ENCODE assay signal across 1 cellular context in the genomic region with DNA sequence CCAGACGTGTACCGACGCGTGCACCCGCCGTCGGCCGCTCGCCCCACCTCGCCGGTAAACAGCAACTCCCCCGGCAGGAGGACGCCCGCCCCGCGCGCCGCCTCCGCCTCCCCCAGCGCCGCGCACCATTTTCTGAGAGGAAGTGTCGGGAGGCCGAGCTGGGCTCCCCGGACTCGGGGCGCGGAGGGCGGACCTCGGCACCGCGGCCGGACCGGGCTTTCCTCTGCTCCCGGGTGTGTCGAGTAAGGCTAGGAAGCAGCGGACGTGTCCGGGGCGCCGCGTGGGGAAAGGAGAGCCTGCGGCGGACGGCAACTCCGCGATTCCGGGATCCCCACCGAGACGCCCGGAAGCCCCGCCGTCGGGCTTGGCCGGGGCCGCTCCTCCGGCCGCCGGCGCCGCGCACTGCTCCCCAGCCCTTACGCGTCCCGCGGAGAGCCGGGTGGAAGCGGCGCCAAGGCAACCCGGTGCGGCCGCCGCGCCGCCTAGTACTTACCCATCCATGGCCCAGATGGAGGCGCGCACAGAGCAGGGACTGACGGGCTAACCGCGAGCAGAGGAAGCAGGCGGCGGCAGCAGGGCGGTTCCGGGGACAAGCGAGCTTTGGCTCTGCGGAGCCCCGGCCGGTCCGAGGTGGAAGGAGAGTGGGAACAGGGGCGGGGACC.
A peak's percentile ranks its signal among the peaks of the same experiment; 100 is the strongest.
TF ChIP-seq lines count a peak whose summit lies in the region.

A gene with protein sequence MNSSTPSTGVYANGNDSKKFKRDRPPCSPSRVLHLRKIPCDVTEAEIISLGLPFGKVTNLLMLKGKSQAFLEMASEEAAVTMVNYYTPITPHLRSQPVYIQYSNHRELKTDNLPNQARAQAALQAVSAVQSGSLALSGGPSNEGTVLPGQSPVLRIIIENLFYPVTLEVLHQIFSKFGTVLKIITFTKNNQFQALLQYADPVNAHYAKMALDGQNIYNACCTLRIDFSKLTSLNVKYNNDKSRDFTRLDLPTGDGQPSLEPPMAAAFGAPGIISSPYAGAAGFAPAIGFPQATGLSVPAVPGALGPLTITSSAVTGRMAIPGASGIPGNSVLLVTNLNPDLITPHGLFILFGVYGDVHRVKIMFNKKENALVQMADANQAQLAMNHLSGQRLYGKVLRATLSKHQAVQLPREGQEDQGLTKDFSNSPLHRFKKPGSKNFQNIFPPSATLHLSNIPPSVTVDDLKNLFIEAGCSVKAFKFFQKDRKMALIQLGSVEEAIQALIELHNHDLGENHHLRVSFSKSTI (minus strand): TSS at position 643 of the 662 bp plus-strand sequence. CDS start 35,754 bp downstream, outside the sequence.

TF ChIP-seq in K562, 482 proteins besides CTCF, POLR2A, EP300 and RAD21 (continued from another document and continues in another):
- TF ChIP-seq, protein P1, sequence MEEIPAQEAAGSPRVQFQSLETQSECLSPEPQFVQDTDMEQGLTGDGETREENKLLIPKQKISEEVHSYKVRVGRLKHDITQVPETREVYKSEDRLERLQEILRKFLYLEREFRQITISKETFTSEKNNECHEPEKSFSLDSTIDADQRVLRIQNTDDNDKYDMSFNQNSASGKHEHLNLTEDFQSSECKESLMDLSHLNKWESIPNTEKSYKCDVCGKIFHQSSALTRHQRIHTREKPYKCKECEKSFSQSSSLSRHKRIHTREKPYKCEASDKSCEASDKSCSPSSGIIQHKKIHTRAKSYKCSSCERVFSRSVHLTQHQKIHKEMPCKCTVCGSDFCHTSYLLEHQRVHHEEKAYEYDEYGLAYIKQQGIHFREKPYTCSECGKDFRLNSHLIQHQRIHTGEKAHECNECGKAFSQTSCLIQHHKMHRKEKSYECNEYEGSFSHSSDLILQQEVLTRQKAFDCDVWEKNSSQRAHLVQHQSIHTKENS (CRISPR knock-in tag; IDR thresholded peaks at IDR 0.05) = no peak
- TF ChIP-seq HDAC6 (IDR thresholded peaks at IDR 0.05; ENCODE audit: low read depth, low read length) (no peak), RBM22 (IDR thresholded peaks at IDR 0.05; ENCODE audit: low read depth, low read length, poor library complexity, severe bottlenecking) (peak; percentile 86), PHF8 (IDR thresholded peaks at IDR 0.05; ENCODE audit: borderline replicate concordance, low read length) (peak; percentile 64; the same call in 1 of the 2 replicates), FOS (IDR thresholded peaks at IDR 0.05; ENCODE audit: extremely low read depth, insufficient read length) (no peak), ZFPM2 (CRISPR knock-in tag; IDR thresholded peaks at IDR 0.05) (no peak), RBBP5 (IDR thresholded peaks at IDR 0.05; ENCODE audit: borderline replicate concordance, insufficient read depth, low read length, poor library complexity, severe bottlenecking) (peak; percentile 77), ZNF324 (CRISPR knock-in tag; IDR thresholded peaks at IDR 0.05) (no peak), PTRF (tag; IDR thresholded peaks at IDR 0.05) (no peak), GTF2F1 (IDR thresholded peaks at IDR 0.05; ENCODE audit: low read depth, low read length) (no peak), TEAD4 (IDR thresholded peaks at IDR 0.05; ENCODE audit: low read length) (peak; percentile 25; the same call in 1 of the 2 replicates), TEAD4 (CRISPR knock-in tag; IDR thresholded peaks at IDR 0.05; ENCODE audit: borderline replicate concordance) (no peak), ERF (CRISPR knock-in tag; IDR thresholded peaks at IDR 0.05) (peak; percentile 59; the same call in 1 of the 2 replicates), CBX1 (IDR thresholded peaks at IDR 0.05; ENCODE audit: low read depth) (peak; percentile 73), ATF1 (CRISPR knock-in tag; IDR thresholded peaks at IDR 0.05) (no peak; the same call in 1 of the 2 replicates), ATF1 (tag; IDR thresholded peaks at IDR 0.05) (peak; percentile 82), RBM34 (IDR thresholded peaks at IDR 0.05; ENCODE audit: borderline replicate concordance, insufficient read depth, low read length) (0 out of 2 replicates have a peak, but pooled peaks have one; percentile 1), SMARCA5 (IDR thresholded peaks at IDR 0.05) (no peak), FOXP1 (CRISPR knock-in tag; IDR thresholded peaks at IDR 0.05) (peak; percentile 77; the same call in 1 of the 2 replicates), ATF7 (IDR thresholded peaks at IDR 0.05) (peak; percentile 67), KHSRP (IDR thresholded peaks at IDR 0.05) (no peak), CXXC5 (CRISPR knock-in tag; IDR thresholded peaks at IDR 0.05) (peak; percentile 89), KLF6 (CRISPR knock-in tag; IDR thresholded peaks at IDR 0.05; ENCODE audit: borderline replicate concordance) (no peak), MAFF (IDR thresholded peaks at IDR 0.05; ENCODE audit: low read length) (no peak), MCM3 (IDR thresholded peaks at IDR 0.05) (no peak), YY1 (IDR thresholded peaks at IDR 0.05; ENCODE audit: borderline replicate concordance in 1 of 3, control insufficient read depth in 1 of 3, extremely low read depth in 1 of 3, insufficient read depth in 3 of 3, insufficient read length in 1 of 3, insufficient replicate concordance in 2 of 3, low read depth in 1 of 3, low read length in 2 of 3) (peak in 2 of 3 experiments; percentile 75 to 84), EHMT2 (IDR thresholded peaks at IDR 0.05) (no peak), PML (IDR thresholded peaks at IDR 0.05; ENCODE audit: low read length) (0 out of 2 replicates have a peak, but pooled peaks have one; percentile 15), HNRNPK (IDR thresholded peaks at IDR 0.05; ENCODE audit: low read depth, low read length, poor library complexity, severe bottlenecking) (peak; percentile 59), RBM25 (IDR thresholded peaks at IDR 0.05; ENCODE audit: low read depth, low read length, severe bottlenecking) (peak; percentile 40)
- TF ChIP-seq, protein P2, sequence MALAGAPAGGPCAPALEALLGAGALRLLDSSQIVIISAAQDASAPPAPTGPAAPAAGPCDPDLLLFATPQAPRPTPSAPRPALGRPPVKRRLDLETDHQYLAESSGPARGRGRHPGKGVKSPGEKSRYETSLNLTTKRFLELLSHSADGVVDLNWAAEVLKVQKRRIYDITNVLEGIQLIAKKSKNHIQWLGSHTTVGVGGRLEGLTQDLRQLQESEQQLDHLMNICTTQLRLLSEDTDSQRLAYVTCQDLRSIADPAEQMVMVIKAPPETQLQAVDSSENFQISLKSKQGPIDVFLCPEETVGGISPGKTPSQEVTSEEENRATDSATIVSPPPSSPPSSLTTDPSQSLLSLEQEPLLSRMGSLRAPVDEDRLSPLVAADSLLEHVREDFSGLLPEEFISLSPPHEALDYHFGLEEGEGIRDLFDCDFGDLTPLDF (CRISPR knock-in tag; IDR thresholded peaks at IDR 0.05) = peak; percentile 83
- TF ChIP-seq, protein P3, sequence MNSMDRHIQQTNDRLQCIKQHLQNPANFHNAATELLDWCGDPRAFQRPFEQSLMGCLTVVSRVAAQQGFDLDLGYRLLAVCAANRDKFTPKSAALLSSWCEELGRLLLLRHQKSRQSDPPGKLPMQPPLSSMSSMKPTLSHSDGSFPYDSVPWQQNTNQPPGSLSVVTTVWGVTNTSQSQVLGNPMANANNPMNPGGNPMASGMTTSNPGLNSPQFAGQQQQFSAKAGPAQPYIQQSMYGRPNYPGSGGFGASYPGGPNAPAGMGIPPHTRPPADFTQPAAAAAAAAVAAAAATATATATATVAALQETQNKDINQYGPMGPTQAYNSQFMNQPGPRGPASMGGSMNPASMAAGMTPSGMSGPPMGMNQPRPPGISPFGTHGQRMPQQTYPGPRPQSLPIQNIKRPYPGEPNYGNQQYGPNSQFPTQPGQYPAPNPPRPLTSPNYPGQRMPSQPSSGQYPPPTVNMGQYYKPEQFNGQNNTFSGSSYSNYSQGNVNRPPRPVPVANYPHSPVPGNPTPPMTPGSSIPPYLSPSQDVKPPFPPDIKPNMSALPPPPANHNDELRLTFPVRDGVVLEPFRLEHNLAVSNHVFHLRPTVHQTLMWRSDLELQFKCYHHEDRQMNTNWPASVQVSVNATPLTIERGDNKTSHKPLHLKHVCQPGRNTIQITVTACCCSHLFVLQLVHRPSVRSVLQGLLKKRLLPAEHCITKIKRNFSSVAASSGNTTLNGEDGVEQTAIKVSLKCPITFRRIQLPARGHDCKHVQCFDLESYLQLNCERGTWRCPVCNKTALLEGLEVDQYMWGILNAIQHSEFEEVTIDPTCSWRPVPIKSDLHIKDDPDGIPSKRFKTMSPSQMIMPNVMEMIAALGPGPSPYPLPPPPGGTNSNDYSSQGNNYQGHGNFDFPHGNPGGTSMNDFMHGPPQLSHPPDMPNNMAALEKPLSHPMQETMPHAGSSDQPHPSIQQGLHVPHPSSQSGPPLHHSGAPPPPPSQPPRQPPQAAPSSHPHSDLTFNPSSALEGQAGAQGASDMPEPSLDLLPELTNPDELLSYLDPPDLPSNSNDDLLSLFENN (IDR thresholded peaks at IDR 0.05; ENCODE audit: low read depth in 2 of 2, low read length in 2 of 2) = no peak
- TF ChIP-seq, protein P4, sequence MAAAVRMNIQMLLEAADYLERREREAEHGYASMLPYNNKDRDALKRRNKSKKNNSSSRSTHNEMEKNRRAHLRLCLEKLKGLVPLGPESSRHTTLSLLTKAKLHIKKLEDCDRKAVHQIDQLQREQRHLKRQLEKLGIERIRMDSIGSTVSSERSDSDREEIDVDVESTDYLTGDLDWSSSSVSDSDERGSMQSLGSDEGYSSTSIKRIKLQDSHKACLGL (CRISPR knock-in tag; IDR thresholded peaks at IDR 0.05; ENCODE audit: borderline replicate concordance, poor library complexity, severe bottlenecking) = peak; percentile 7
- TF ChIP-seq, protein P5, sequence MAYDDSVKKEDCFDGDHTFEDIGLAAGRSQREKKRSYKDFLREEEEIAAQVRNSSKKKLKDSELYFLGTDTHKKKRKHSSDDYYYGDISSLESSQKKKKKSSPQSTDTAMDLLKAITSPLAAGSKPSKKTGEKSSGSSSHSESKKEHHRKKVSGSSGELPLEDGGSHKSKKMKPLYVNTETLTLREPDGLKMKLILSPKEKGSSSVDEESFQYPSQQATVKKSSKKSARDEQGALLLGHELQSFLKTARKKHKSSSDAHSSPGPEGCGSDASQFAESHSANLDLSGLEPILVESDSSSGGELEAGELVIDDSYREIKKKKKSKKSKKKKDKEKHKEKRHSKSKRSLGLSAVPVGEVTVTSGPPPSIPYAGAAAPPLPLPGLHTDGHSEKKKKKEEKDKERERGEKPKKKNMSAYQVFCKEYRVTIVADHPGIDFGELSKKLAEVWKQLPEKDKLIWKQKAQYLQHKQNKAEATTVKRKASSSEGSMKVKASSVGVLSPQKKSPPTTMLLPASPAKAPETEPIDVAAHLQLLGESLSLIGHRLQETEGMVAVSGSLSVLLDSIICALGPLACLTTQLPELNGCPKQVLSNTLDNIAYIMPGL (CRISPR knock-in tag; IDR thresholded peaks at IDR 0.05) = peak; percentile 91; the same call in 1 of the 2 replicates
- TF ChIP-seq, protein P6, sequence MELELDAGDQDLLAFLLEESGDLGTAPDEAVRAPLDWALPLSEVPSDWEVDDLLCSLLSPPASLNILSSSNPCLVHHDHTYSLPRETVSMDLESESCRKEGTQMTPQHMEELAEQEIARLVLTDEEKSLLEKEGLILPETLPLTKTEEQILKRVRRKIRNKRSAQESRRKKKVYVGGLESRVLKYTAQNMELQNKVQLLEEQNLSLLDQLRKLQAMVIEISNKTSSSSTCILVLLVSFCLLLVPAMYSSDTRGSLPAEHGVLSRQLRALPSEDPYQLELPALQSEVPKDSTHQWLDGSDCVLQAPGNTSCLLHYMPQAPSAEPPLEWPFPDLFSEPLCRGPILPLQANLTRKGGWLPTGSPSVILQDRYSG (tag; conservative IDR thresholded peaks at IDR 0.05; ENCODE audit: low read depth) = no peak
- TF ChIP-seq, protein P7, sequence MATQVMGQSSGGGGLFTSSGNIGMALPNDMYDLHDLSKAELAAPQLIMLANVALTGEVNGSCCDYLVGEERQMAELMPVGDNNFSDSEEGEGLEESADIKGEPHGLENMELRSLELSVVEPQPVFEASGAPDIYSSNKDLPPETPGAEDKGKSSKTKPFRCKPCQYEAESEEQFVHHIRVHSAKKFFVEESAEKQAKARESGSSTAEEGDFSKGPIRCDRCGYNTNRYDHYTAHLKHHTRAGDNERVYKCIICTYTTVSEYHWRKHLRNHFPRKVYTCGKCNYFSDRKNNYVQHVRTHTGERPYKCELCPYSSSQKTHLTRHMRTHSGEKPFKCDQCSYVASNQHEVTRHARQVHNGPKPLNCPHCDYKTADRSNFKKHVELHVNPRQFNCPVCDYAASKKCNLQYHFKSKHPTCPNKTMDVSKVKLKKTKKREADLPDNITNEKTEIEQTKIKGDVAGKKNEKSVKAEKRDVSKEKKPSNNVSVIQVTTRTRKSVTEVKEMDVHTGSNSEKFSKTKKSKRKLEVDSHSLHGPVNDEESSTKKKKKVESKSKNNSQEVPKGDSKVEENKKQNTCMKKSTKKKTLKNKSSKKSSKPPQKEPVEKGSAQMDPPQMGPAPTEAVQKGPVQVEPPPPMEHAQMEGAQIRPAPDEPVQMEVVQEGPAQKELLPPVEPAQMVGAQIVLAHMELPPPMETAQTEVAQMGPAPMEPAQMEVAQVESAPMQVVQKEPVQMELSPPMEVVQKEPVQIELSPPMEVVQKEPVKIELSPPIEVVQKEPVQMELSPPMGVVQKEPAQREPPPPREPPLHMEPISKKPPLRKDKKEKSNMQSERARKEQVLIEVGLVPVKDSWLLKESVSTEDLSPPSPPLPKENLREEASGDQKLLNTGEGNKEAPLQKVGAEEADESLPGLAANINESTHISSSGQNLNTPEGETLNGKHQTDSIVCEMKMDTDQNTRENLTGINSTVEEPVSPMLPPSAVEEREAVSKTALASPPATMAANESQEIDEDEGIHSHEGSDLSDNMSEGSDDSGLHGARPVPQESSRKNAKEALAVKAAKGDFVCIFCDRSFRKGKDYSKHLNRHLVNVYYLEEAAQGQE (CRISPR knock-in tag; IDR thresholded peaks at IDR 0.05; ENCODE audit: low read depth) = peak; percentile 83; the same call in 1 of the 2 replicates
